Comparison of ENCODE assay signal across 1 cellular context in genomic region chr12:76559277-76560082, GRCh38.
TF ChIP-seq lines count a peak whose summit lies in the region.

OSBPL8 (minus strand) TSS chr12:76559771; CDS start chr12:76487551, 72,220 bp downstream.

TF ChIP-seq in HepG2, 621 proteins besides CTCF, POLR2A, EP300 and RAD21 (continued from another document and continues in another):
- TF ChIP-seq SIN3A (IDR thresholded peaks at IDR 0.05; ENCODE audit: borderline replicate concordance, low read depth, low read length): peak; percentile 83; the same call in 1 of the 2 replicates
- TF ChIP-seq, protein P1, sequence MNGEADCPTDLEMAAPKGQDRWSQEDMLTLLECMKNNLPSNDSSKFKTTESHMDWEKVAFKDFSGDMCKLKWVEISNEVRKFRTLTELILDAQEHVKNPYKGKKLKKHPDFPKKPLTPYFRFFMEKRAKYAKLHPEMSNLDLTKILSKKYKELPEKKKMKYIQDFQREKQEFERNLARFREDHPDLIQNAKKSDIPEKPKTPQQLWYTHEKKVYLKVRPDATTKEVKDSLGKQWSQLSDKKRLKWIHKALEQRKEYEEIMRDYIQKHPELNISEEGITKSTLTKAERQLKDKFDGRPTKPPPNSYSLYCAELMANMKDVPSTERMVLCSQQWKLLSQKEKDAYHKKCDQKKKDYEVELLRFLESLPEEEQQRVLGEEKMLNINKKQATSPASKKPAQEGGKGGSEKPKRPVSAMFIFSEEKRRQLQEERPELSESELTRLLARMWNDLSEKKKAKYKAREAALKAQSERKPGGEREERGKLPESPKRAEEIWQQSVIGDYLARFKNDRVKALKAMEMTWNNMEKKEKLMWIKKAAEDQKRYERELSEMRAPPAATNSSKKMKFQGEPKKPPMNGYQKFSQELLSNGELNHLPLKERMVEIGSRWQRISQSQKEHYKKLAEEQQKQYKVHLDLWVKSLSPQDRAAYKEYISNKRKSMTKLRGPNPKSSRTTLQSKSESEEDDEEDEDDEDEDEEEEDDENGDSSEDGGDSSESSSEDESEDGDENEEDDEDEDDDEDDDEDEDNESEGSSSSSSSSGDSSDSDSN (CRISPR knock-in tag; IDR thresholded peaks at IDR 0.05): peak; percentile 96
- TF ChIP-seq E2F5 (CRISPR knock-in tag; conservative IDR thresholded peaks at IDR 0.05): peak; percentile 48; the same call in 1 of the 2 replicates
- TF ChIP-seq ATM (IDR thresholded peaks at IDR 0.05; ENCODE audit: borderline replicate concordance): no peak
- TF ChIP-seq ZMYM4 (CRISPR knock-in tag; IDR thresholded peaks at IDR 0.05): peak; percentile 98
- no peak for TF ChIP-seq TRIM22 (IDR thresholded peaks at IDR 0.05)
- peak; percentile 67; the same call in 1 of the 2 replicates for TF ChIP-seq KDM2A (CRISPR knock-in tag; IDR thresholded peaks at IDR 0.05; ENCODE audit: borderline replicate concordance, low read depth)
- TF ChIP-seq ZBTB7A (CRISPR knock-in tag; IDR thresholded peaks at IDR 0.05): peak; percentile 81; the same call in 1 of the 2 replicates
- TF ChIP-seq SP140L (CRISPR knock-in tag; IDR thresholded peaks at IDR 0.05; ENCODE audit: borderline replicate concordance): no peak
- peak; percentile 63 for TF ChIP-seq XRCC5 (optimal IDR thresholded peaks at IDR 0.05; ENCODE audit: low read length)
- TF ChIP-seq HMGA1 (CRISPR knock-in tag; conservative IDR thresholded peaks at IDR 0.05): no peak
- TF ChIP-seq ZNF224 (CRISPR knock-in tag; IDR thresholded peaks at IDR 0.05): no peak; the same call in 1 of the 2 replicates
- 0 out of 2 replicates have a peak, but pooled peaks have one; percentile 41 for TF ChIP-seq PHF21A (CRISPR knock-in tag; IDR thresholded peaks at IDR 0.05)
- TF ChIP-seq ZBTB38 (CRISPR knock-in tag; IDR thresholded peaks at IDR 0.05): peak; percentile 91
- TF ChIP-seq ASH2L (IDR thresholded peaks at IDR 0.05; ENCODE audit: insufficient read length, low read depth, low read length): peak; percentile 89
- TF ChIP-seq RAD51 (IDR thresholded peaks at IDR 0.05; ENCODE audit: borderline replicate concordance): peak; percentile 94
- TF ChIP-seq ZNF430 (CRISPR knock-in tag; IDR thresholded peaks at IDR 0.05): peak; percentile 94; the same call in 1 of the 2 replicates
- TF ChIP-seq ZNF788 (CRISPR knock-in tag; IDR thresholded peaks at IDR 0.05; ENCODE audit: borderline replicate concordance): peak; percentile 89
- peak; percentile 59 for TF ChIP-seq GABPA (IDR thresholded peaks at IDR 0.05; ENCODE audit: low read depth, low read length)
- TF ChIP-seq GABPA (CRISPR knock-in tag; IDR thresholded peaks at IDR 0.05; ENCODE audit: low read depth): peak; percentile 87
- TF ChIP-seq TEAD2 (CRISPR knock-in tag; IDR thresholded peaks at IDR 0.05): peak; percentile 61; the same call in 1 of the 2 replicates
- TF ChIP-seq ATF3 (CRISPR knock-in tag; IDR thresholded peaks at IDR 0.05): peak; percentile 26; the same call in 1 of the 2 replicates
- TF ChIP-seq DMTF1 (CRISPR knock-in tag; IDR thresholded peaks at IDR 0.05): no peak
- TF ChIP-seq POGZ (CRISPR knock-in tag; IDR thresholded peaks at IDR 0.05): peak; percentile 98
- TF ChIP-seq, protein P2, sequence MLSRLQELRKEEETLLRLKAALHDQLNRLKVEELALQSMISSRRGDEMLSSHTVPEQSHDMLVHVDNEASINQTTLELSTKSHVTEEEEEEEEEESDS (CRISPR knock-in tag; IDR thresholded peaks at IDR 0.05; ENCODE audit: borderline replicate concordance): no peak; the same call in 1 of the 2 replicates
- TF ChIP-seq ZNF30 (CRISPR knock-in tag; IDR thresholded peaks at IDR 0.05): peak; percentile 43; the same call in 1 of the 2 replicates
- peak; percentile 83 for TF ChIP-seq RXRA (CRISPR knock-in tag; IDR thresholded peaks at IDR 0.05)
- TF ChIP-seq ZIK1 (CRISPR knock-in tag; IDR thresholded peaks at IDR 0.05; ENCODE audit: borderline replicate concordance, low read depth): peak; percentile 31; the same call in 1 of the 2 replicates
- no peak; the same call in 1 of the 2 replicates for TF ChIP-seq ZNF775 (CRISPR knock-in tag; IDR thresholded peaks at IDR 0.05; ENCODE audit: borderline replicate concordance)
- TF ChIP-seq RBM39 (IDR thresholded peaks at IDR 0.05; ENCODE audit: low read depth, low read length, poor library complexity, severe bottlenecking): peak; percentile 48
- TF ChIP-seq FOXK2 (IDR thresholded peaks at IDR 0.05): 0 out of 2 replicates have a peak, but pooled peaks have one; percentile 9
- TF ChIP-seq, protein P3, sequence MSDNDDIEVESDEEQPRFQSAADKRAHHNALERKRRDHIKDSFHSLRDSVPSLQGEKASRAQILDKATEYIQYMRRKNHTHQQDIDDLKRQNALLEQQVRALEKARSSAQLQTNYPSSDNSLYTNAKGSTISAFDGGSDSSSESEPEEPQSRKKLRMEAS (IDR thresholded peaks at IDR 0.05): peak; percentile 94
- TF ChIP-seq MXI1 (IDR thresholded peaks at IDR 0.05; ENCODE audit: borderline replicate concordance, low read depth, low read length): peak; percentile 63; the same call in 1 of the 3 replicates
- no peak for TF ChIP-seq ZBTB21 (CRISPR knock-in tag; IDR thresholded peaks at IDR 0.05)
- no peak; the same call in none of the 2 replicates for TF ChIP-seq PRDM10 (CRISPR knock-in tag; IDR thresholded peaks at IDR 0.05; ENCODE audit: low read depth)
- TF ChIP-seq BCL6 (CRISPR knock-in tag; IDR thresholded peaks at IDR 0.05): peak; percentile 52; the same call in 1 of the 2 replicates
- TF ChIP-seq ZNF232 (CRISPR knock-in tag; IDR thresholded peaks at IDR 0.05; ENCODE audit: borderline replicate concordance): peak; percentile 73; the same call in 1 of the 2 replicates
- TF ChIP-seq NFRKB (IDR thresholded peaks at IDR 0.05): no peak
- peak; percentile 91 for TF ChIP-seq SNAI1 (CRISPR knock-in tag; IDR thresholded peaks at IDR 0.05; ENCODE audit: borderline replicate concordance)
- TF ChIP-seq HMGXB3 (CRISPR knock-in tag; IDR thresholded peaks at IDR 0.05; ENCODE audit: borderline replicate concordance): peak; percentile 22; the same call in 1 of the 2 replicates
- peak; percentile 86 for TF ChIP-seq PHF20 (CRISPR knock-in tag; IDR thresholded peaks at IDR 0.05)
- TF ChIP-seq ZBTB10 (CRISPR knock-in tag; IDR thresholded peaks at IDR 0.05; ENCODE audit: borderline replicate concordance): peak; percentile 90
- no peak for TF ChIP-seq ZNF460 (CRISPR knock-in tag; IDR thresholded peaks at IDR 0.05; ENCODE audit: borderline replicate concordance)
- no peak; the same call in 1 of the 2 replicates for TF ChIP-seq GLI4 (CRISPR knock-in tag; IDR thresholded peaks at IDR 0.05; ENCODE audit: borderline replicate concordance)
